ENCODE assay signal across 11 cellular contexts in genomic region chr19:43207174-43207573, GRCh38. TPM values are rescaled to one million over a fixed set of nuclear protein-coding genes. Genes with fewer than 3 reads are reported as not detected.
DNase-seq lines count a peak whose midpoint lies in the region; TF ChIP-seq lines count a peak whose summit lies in the region.
"Not testable (repeated sequence)": the region's sequence is repeated elsewhere in the genome, so short reads cannot be mapped to it uniquely, and the experiment has no call there.
"Had no signal": no experiment of that assay in that cellular context is flagged by ENCODE, and none has a peak within 500 bp of the region (broad histone marks: within the 10 kb centered on the region; RNA-seq: fewer than 3 reads in every experiment).

No MANE protein-coding gene starts in this region.

- not testable (repeated sequence) for H4K20me1 ChIP-seq in MM.1S (ENCODE audit: insufficient read depth, low read length); SK-N-SH (ENCODE audit: insufficient read depth)

- H3K27ac ChIP-seq in MM.1S (ENCODE audit: low read length); SK-N-SH (ENCODE audit: low read depth in 2 of 2, low read length in 1 of 2); adrenal gland; endodermal cell (ENCODE audit: low read depth, low read length); sigmoid colon: not testable (repeated sequence)

- H3K27ac Mint-ChIP-seq in endodermal cell, result not testable (repeated sequence)

- not testable (repeated sequence) for H3K9me2 ChIP-seq in MM.1S (replicated peaks; ENCODE audit: insufficient read depth, low read length); SK-N-SH

- not testable (repeated sequence) for H3K79me2 ChIP-seq in MM.1S (ENCODE audit: low read length)
- peaks cover 21% of the 10 kb centered on the region for H3K79me2 ChIP-seq in SK-N-SH (ENCODE audit: insufficient read depth)

- not testable (repeated sequence) for TF ChIP-seq POLR2A in adrenal gland (IDR thresholded peaks at IDR 0.05); sigmoid colon (IDR thresholded peaks at IDR 0.05)

- not testable (repeated sequence) for H3K9ac ChIP-seq in MM.1S (ENCODE audit: low read length); SK-N-SH; endodermal cell (ENCODE audit: extremely low read depth, low read length, poor library complexity, severe bottlenecking)

- TF ChIP-seq EP300 in SK-N-SH (IDR thresholded peaks at IDR 0.05; ENCODE audit: borderline replicate concordance in 1 of 2, low read depth in 1 of 2, low read length in 1 of 2); sigmoid colon (IDR thresholded peaks at IDR 0.05): not testable (repeated sequence)

- not testable (repeated sequence) for H3K9me3 ChIP-seq in MM.1S (replicated peaks; ENCODE audit: insufficient read depth, low read length); SK-N-SH; adrenal gland (replicated peaks in 1 of 3); endodermal cell (ENCODE audit: control insufficient read depth, low read length); sigmoid colon

- H3K27me3 Mint-ChIP-seq in endodermal cell (ENCODE audit: insufficient read depth), result not testable (repeated sequence)

- H3K4me1 ChIP-seq in MM.1S (ENCODE audit: low read length); SK-N-SH (ENCODE audit: control insufficient read depth in 1 of 2, insufficient read depth in 2 of 2, low read depth in 1 of 2, low read length in 1 of 2); adrenal gland (replicated peaks in 1 of 2); endodermal cell (ENCODE audit: control insufficient read depth, insufficient read depth, low read length): not testable (repeated sequence)
- H3K4me1 ChIP-seq in sigmoid colon, result peaks cover 0 to 12% (median under 1%) of the 10 kb centered on the region in 4 donors

- not testable (repeated sequence) for H3K27me3 ChIP-seq in MM.1S (replicated peaks; ENCODE audit: insufficient read depth, low read length); SK-N-SH (ENCODE audit: insufficient read depth); adrenal gland; endodermal cell (ENCODE audit: control insufficient read depth, insufficient read depth, low read length, poor library complexity, severe bottlenecking); kidney epithelial cell (ENCODE audit: control insufficient read depth, insufficient read depth, low read length); sigmoid colon

- not testable (repeated sequence) for H3K4me1 Mint-ChIP-seq in endodermal cell

- H3K36me3 Mint-ChIP-seq in endodermal cell (ENCODE audit: low read depth), result not testable (repeated sequence)

- CTCF ChIA-PET in SK-N-SH (lab: Yijun Ruan, JAX), result interaction anchor here (1.5 to 2.2 kb wide), 2 partner anchors 14 to 102 kb away, joined by 3 to 7 read pairs; no protein-coding TSS in a partner anchor

- H2AFZ ChIP-seq in MM.1S (ENCODE audit: low read length); SK-N-SH (ENCODE audit: low read depth): not testable (repeated sequence)

- H3K4me3 Mint-ChIP-seq in endodermal cell, result not testable (repeated sequence)

- H3F3A ChIP-seq in MM.1S (ENCODE audit: insufficient read depth, low read length), result not testable (repeated sequence)
- peaks cover 18% of the 10 kb centered on the region for H3F3A ChIP-seq in SK-N-SH (replicated peaks; ENCODE audit: insufficient read depth)

- TF ChIP-seq RAD21 in SK-N-SH (IDR thresholded peaks at IDR 0.05; ENCODE audit: low read length), result peak; percentile 16; the same call in 1 of the 2 replicates

- TF ChIP-seq CTCF in AG10803 (conservative IDR thresholded peaks at IDR 0.05; ENCODE audit: low read length) (peak; percentile 61), GM12873 (IDR thresholded peaks at IDR 0.05; ENCODE audit: insufficient read depth, low read depth, low read length, missing control alignments) (peak; percentile 39), MM.1S (IDR thresholded peaks at IDR 0.05; ENCODE audit: low read length) (peak; percentile 39), SK-N-SH (IDR thresholded peaks at IDR 0.05) (peak; percentile 63), adrenal gland (IDR thresholded peaks at IDR 0.05) (peak in 4 of 6 experiments; percentile 45 to 60 (median 54)), endodermal cell (conservative IDR thresholded peaks at IDR 0.05) (peak; percentile 37), kidney epithelial cell (IDR thresholded peaks at IDR 0.05; ENCODE audit: insufficient read depth, low read length, poor library complexity, severe bottlenecking) (peak; percentile 57), sigmoid colon (IDR thresholded peaks at IDR 0.05) (peak; percentile 36 to 68 (median 50))

- H3K4me3 ChIP-seq in AG10803 (ENCODE audit: low read length); MM.1S (ENCODE audit: low read length); SK-N-SH (ENCODE audit: low read depth in 2 of 2, low read length in 1 of 2); adrenal gland; endodermal cell (ENCODE audit: low read length); kidney epithelial cell (ENCODE audit: low read depth, low read length); sigmoid colon: not testable (repeated sequence)

- H3K9me3 Mint-ChIP-seq in endodermal cell, result peaks cover 62% of the 10 kb centered on the region

- DNase-seq in AG10803 (ENCODE audit: low read depth); MM.1S; SK-N-SH; kidney epithelial cell (ENCODE audit: low read depth); sigmoid colon: not testable (repeated sequence)
- DNase-seq in adrenal gland (peak in 4 of 7 donors; percentile 14 to 43 (median 34)), endodermal cell (peak; percentile 59)

- H3K36me3 ChIP-seq in MM.1S (replicated peaks; ENCODE audit: insufficient read depth, low read length); SK-N-SH (replicated peaks in 1 of 2; ENCODE audit: control insufficient read depth in 1 of 2, insufficient read depth in 2 of 2, low read length in 1 of 2); adrenal gland (replicated peaks in 1 of 2); endodermal cell (ENCODE audit: control insufficient read depth, insufficient read depth, low read length); kidney epithelial cell (ENCODE audit: control insufficient read depth, insufficient read depth, low read length); sigmoid colon: not testable (repeated sequence)

- POLR2A ChIA-PET in SK-N-SH (lab: Yijun Ruan, JAX), result not testable (repeated sequence)

- 36% methylated on average over 5 of the region's 8 CpGs for WGBS in SK-N-SH (ENCODE audit: low lambda C conversion rate)
- WGBS in adrenal gland, 4 donors, result 29 to 61% (median 41%) methylated on average over 6 to 8 of the region's 8 CpGs
- WGBS in endodermal cell (ENCODE audit: insufficient coverage in 1 of 2, insufficient read length in 1 of 2), 2 experiments, result 53% methylated on average over 8 of the region's 8 CpGs; no CpG with 5 or more reads in 1 of the 2 experiments
- WGBS in sigmoid colon, 2 donors, result 44 to 48% methylated on average over 8 of the region's 8 CpGs

- H3K4me2 ChIP-seq in MM.1S (ENCODE audit: low read depth, low read length); SK-N-SH: not testable (repeated sequence)

- intact Hi-C loops in adrenal gland (cut with DNase I), result not testable (repeated sequence)
- intact Hi-C loops in sigmoid colon (cut with DNase I), result loop anchor here (2.0 kb wide), 1 partner anchor 102 kb away; no protein-coding TSS in a partner anchor

TF ChIP-seq in SK-N-SH, 30 proteins besides CTCF, POLR2A, EP300 and RAD21:
- peak; percentile 39 for TF ChIP-seq SMC3 (IDR thresholded peaks at IDR 0.05; ENCODE audit: low read depth, low read length)
TF ChIP-seq in SK-N-SH: peak in this region for 1; not testable (repeated sequence) for 29.

RNA-seq across cellular contexts. Expression of gene PSG4, which starts 1.7 kb away (rescaled TPM):
- polyA plus RNA-seq in SK-N-SH (2012; rRNA removed) (175 and 311 TPM in 2 replicates), adrenal gland (under 1 TPM in 1 of 3 donors, not detected in 2; 0.48 TPM), sigmoid colon (not detected)
- 173 and 177 TPM in 2 replicates for polyA plus RNA-seq in SK-N-SH (2012; cell fraction: cytosol; rRNA removed)
- polyA plus RNA-seq in SK-N-SH (2012; cell fraction: nucleus; rRNA removed), result 423 and 650 TPM in 2 replicates
- total RNA-seq in adrenal gland (under 1 TPM in 3 of 8 donors, not detected in 5; 0.14 to 0.55 (median 0.27) TPM), endodermal cell (not detected), kidney epithelial cell (3.0 and 7.4 TPM in 2 replicates), sigmoid colon (not detected)
- polyA plus RNA-seq in endodermal cell (2013, experiment 1 of 2), result 0.32 TPM
- not detected for polyA plus RNA-seq in endodermal cell (2013, experiment 2 of 2)
- total RNA-seq: mononuclear cell, NCI-H460, subcutaneous adipose tissue had no signal

RNA-seq across cellular contexts. Expression of gene PSG5, which starts 20.8 kb away (rescaled TPM):
- polyA plus RNA-seq in SK-N-SH (2012; rRNA removed) (70.3 and 133 TPM in 2 replicates), adrenal gland (not detected), sigmoid colon (not detected)
- 98.7 and 111 TPM in 2 replicates for polyA plus RNA-seq in SK-N-SH (2012; cell fraction: cytosol; rRNA removed)
- polyA plus RNA-seq in SK-N-SH (2012; cell fraction: nucleus; rRNA removed), result 63.1 and 123 TPM in 2 replicates
- total RNA-seq in adrenal gland (not detected), endodermal cell (not detected), kidney epithelial cell (0.34 and 0.96 TPM in 2 replicates), sigmoid colon (not detected)
- polyA plus RNA-seq in endodermal cell (2013, experiment 1 of 2), result not detected
- polyA plus RNA-seq in endodermal cell (2013, experiment 2 of 2), result not detected
- total RNA-seq: mononuclear cell, NCI-H460, subcutaneous adipose tissue had no signal
